Comparison of ENCODE assay signal across 18 cellular contexts in genomic region chr10:79335094-79335469, GRCh38. TPM values are rescaled to one million over a fixed set of nuclear protein-coding genes. Genes with fewer than 3 reads are reported as not detected.
DNase-seq lines count a peak whose midpoint lies in the region; ATAC-seq and TF ChIP-seq lines count a peak whose summit lies in the region.
"Had no signal": no experiment of that assay in that cellular context is flagged by ENCODE, and none has a peak within 500 bp of the region (broad histone marks: within the 10 kb centered on the region; RNA-seq: fewer than 3 reads in every experiment).

No MANE protein-coding gene starts in this region.

- BruUV-seq in A673 (replicated peaks; lab: Mats Ljungman, UMichigan): no TSS peak

- intact Hi-C loops in activated CD4-positive, alpha-beta T cell treated with anti-CD3 and anti-CD28 coated beads, Interleukin-2, amount 10 ng/mL, durations not matched to agents 24 days and 14 days (cut with micrococcal nuclease): loop anchor here (10.0 kb wide), 1 partner anchor 270 kb away; the partner anchor contains the start of gene ZMIZ1
- intact Hi-C loops in adrenal gland (cut with DNase I): no loop called here
- intact Hi-C loops in A673 (cut with micrococcal nuclease; ENCODE audit: unreplicated experiment): no loop called here

- H3K4me1 ChIP-seq in adrenal gland (replicated peaks in 1 of 2) (peaks cover 0 to 17% of the 10 kb centered on the region in 2 donors), A673 (ENCODE audit: insufficient read depth, low read length, poor library complexity, severe bottlenecking) (no peaks in the 10 kb centered on the region)
- H3K4me1 ChIP-seq: pancreas had no signal

- H3K27ac Mint-ChIP-seq in activated CD4-positive, alpha-beta T cell treated with anti-CD3 and anti-CD28 coated beads, Interleukin-2, amount 10 ng/mL, durations not matched to agents 24 days and 14 days: peak overlapping the region; percentile 91
- peak overlapping the region; percentile 48 for H3K27ac Mint-ChIP-seq in memory B cell
- H3K27ac Mint-ChIP-seq in stimulated activated naive CD8-positive, alpha-beta T cell treated with anti-CD3 and anti-CD28 coated beads, Interleukin-15, amount 100 ng/mL, for 72 hours: peak overlapping the region; percentile 24 to 77
- H3K27ac Mint-ChIP-seq: activated naive CD8-positive, alpha-beta T cell treated with anti-CD3 and anti-CD28 coated beads, Interleukin-2, amount 10 ng/mL, durations not matched to agents 7 days and 5 days had no signal

- 44 to 62% (median 54%) methylated on average over 2 of the region's 2 CpGs for WGBS in adrenal gland, 4 donors

- POLR2A ChIA-PET in A673 (lab: Charles Lee; ENCODE audit: low non-redundant PET): no interaction called here

- H3K27me3 Mint-ChIP-seq in activated CD4-positive, alpha-beta T cell treated with anti-CD3 and anti-CD28 coated beads, Interleukin-2, amount 10 ng/mL, durations not matched to agents 24 days and 14 days: no peaks in the 10 kb centered on the region
- no peaks in the 10 kb centered on the region for H3K27me3 Mint-ChIP-seq in memory B cell
- H3K27me3 Mint-ChIP-seq in stimulated activated naive CD8-positive, alpha-beta T cell treated with anti-CD3 and anti-CD28 coated beads, Interleukin-15, amount 100 ng/mL, for 72 hours: no peaks in the 10 kb centered on the region
- H3K27me3 Mint-ChIP-seq: activated naive CD8-positive, alpha-beta T cell treated with anti-CD3 and anti-CD28 coated beads, Interleukin-2, amount 10 ng/mL, durations not matched to agents 7 days and 5 days had no signal

- no peaks in the 10 kb centered on the region for H3K36me3 ChIP-seq in adrenal gland (replicated peaks in 1 of 2)
- H3K36me3 ChIP-seq in A673 (ENCODE audit: insufficient read depth, low read length, poor library complexity, severe bottlenecking): no peaks in the 10 kb centered on the region
- H3K36me3 ChIP-seq: gastroesophageal sphincter, pancreas had no signal

- CTCF ChIA-PET in A673 (lab: Charles Lee): no interaction called here

- peaks cover 7% of the 10 kb centered on the region for H3K36me3 Mint-ChIP-seq in activated CD4-positive, alpha-beta T cell treated with anti-CD3 and anti-CD28 coated beads, Interleukin-2, amount 10 ng/mL, durations not matched to agents 24 days and 14 days (ENCODE audit: low read depth)
- no peaks in the 10 kb centered on the region for H3K36me3 Mint-ChIP-seq in memory B cell
- H3K36me3 Mint-ChIP-seq: activated naive CD8-positive, alpha-beta T cell treated with anti-CD3 and anti-CD28 coated beads, Interleukin-2, amount 10 ng/mL, durations not matched to agents 7 days and 5 days had no signal

- peaks cover 18% of the 10 kb centered on the region for H3K9me3 Mint-ChIP-seq in activated CD4-positive, alpha-beta T cell treated with anti-CD3 and anti-CD28 coated beads, Interleukin-2, amount 10 ng/mL, durations not matched to agents 24 days and 14 days
- no peaks in the 10 kb centered on the region for H3K9me3 Mint-ChIP-seq in memory B cell
- H3K9me3 Mint-ChIP-seq in stimulated activated naive CD8-positive, alpha-beta T cell treated with anti-CD3 and anti-CD28 coated beads, Interleukin-15, amount 100 ng/mL, for 72 hours: peaks cover 0 to 7% of the 10 kb centered on the region in 2 donors

- no peak for ATAC-seq in memory B cell (ENCODE audit: low read depth)
- no peak for ATAC-seq in stimulated activated naive CD8-positive, alpha-beta T cell treated with anti-CD3 and anti-CD28 coated beads, Interleukin-15, amount 100 ng/mL, for 72 hours
- no peak for ATAC-seq in HG02938 (IDR thresholded peaks at IDR 0.05; ENCODE audit: unreplicated experiment)
- ATAC-seq: activated CD4-positive, CD25-positive, alpha-beta regulatory T cell treated with anti-CD3 and anti-CD28 coated beads, Interleukin-2, amount 50 U/mL, for 24 hours had no signal

- H3K4me3 ChIP-seq in adrenal gland (no peak overlapping the region), A673 (ENCODE audit: low read depth, low read length, poor library complexity, severe bottlenecking) (no peak overlapping the region)
- H3K4me3 ChIP-seq: gastroesophageal sphincter, pancreas had no signal

- H3K27ac ChIP-seq in adrenal gland (peak overlapping the region in 3 of 5 donors; percentile 62 to 83 (median 70)), A673 (ENCODE audit: low read depth, low read length, poor library complexity, severe bottlenecking) (no peak overlapping the region)
- H3K27ac ChIP-seq: gastroesophageal sphincter had no signal

- H3K9me3 ChIP-seq in adrenal gland (replicated peaks in 1 of 3) (no peaks in the 10 kb centered on the region), A673 (ENCODE audit: low read depth, low read length, poor library complexity, severe bottlenecking) (no peaks in the 10 kb centered on the region)
- H3K9me3 ChIP-seq: gastroesophageal sphincter, pancreas had no signal

- peaks cover 44% of the 10 kb centered on the region for H3K4me1 Mint-ChIP-seq in activated CD4-positive, alpha-beta T cell treated with anti-CD3 and anti-CD28 coated beads, Interleukin-2, amount 10 ng/mL, durations not matched to agents 24 days and 14 days
- H3K4me1 Mint-ChIP-seq in memory B cell: peaks cover 14% of the 10 kb centered on the region
- peaks cover 46% of the 10 kb centered on the region for H3K4me1 Mint-ChIP-seq in stimulated activated naive CD8-positive, alpha-beta T cell treated with anti-CD3 and anti-CD28 coated beads, Interleukin-15, amount 100 ng/mL, for 72 hours

- H3K27me3 ChIP-seq in adrenal gland (no peaks in the 10 kb centered on the region), A673 (replicated peaks; ENCODE audit: insufficient read depth, low read depth, low read length, poor library complexity) (no peaks in the 10 kb centered on the region)
- H3K27me3 ChIP-seq: gastroesophageal sphincter, pancreas had no signal

- no peak overlapping the region for H3K4me3 Mint-ChIP-seq in activated CD4-positive, alpha-beta T cell treated with anti-CD3 and anti-CD28 coated beads, Interleukin-2, amount 10 ng/mL, durations not matched to agents 24 days and 14 days
- no peak overlapping the region for H3K4me3 Mint-ChIP-seq in memory B cell
- H3K4me3 Mint-ChIP-seq in stimulated activated naive CD8-positive, alpha-beta T cell treated with anti-CD3 and anti-CD28 coated beads, Interleukin-15, amount 100 ng/mL, for 72 hours: no peak overlapping the region
- H3K4me3 Mint-ChIP-seq: activated naive CD8-positive, alpha-beta T cell treated with anti-CD3 and anti-CD28 coated beads, Interleukin-2, amount 10 ng/mL, durations not matched to agents 7 days and 5 days had no signal

- no peak for DNase-seq in activated CD4-positive, alpha-beta T cell treated with anti-CD3 and anti-CD28 coated beads, Interleukin-2, amount 10 ng/mL, durations not matched to agents 24 days and 14 days
- no peak for DNase-seq in activated CD4-positive, alpha-beta T cell treated with anti-CD3 and anti-CD28 coated beads, Interleukin-2, amount 50 U/mL, for 4 hours
- peak in 2 of 7 donors; percentile 50 to 52 for DNase-seq in adrenal gland
- DNase-seq in memory B cell (ENCODE audit: low spot score in 2 of 2): no peak
- no peak for DNase-seq in stimulated activated naive CD8-positive, alpha-beta T cell treated with anti-CD3 and anti-CD28 coated beads, Interleukin-15, amount 100 ng/mL, for 72 hours
- no peak for DNase-seq in A673 (ENCODE audit: low spot score)
- no peak for DNase-seq in stimulated activated CD4-positive, alpha-beta T cell treated with anti-CD3 and anti-CD28 coated beads, Interleukin-2, amount 100 ng/mL, for 24 hours
- DNase-seq: activated CD8-positive, alpha-beta memory T cell treated with anti-CD3 and anti-CD28 coated beads, Interleukin-2, amount 50 U/mL, for 48 hours; activated naive CD8-positive, alpha-beta T cell treated with anti-CD3 and anti-CD28 coated beads, Interleukin-2, amount 10 ng/mL, durations not matched to agents 7 days and 5 days; Calu3; cerebellar nuclear complex; NCI-H187 treated with DMSO at 0.1 percent for 48 hours; NCI-H526 treated with DMSO at 0.1 percent for 48 hours; stimulated activated CD4-positive, alpha-beta T cell treated with anti-CD3 and anti-CD28 coated beads, Interleukin-12 subunit alpha, Interleukin-12 subunit beta, amount 100 ng/mL, for 4 hours had no signal

- TF ChIP-seq CTCF in adrenal gland (IDR thresholded peaks at IDR 0.05) (no peak), A673 (conservative IDR thresholded peaks at IDR 0.05; ENCODE audit: low read depth, low read length) (no peak)

- TF ChIP-seq POLR2A in adrenal gland (IDR thresholded peaks at IDR 0.05): no peak

RNA-seq across cellular contexts. Expression of gene PPIF, which starts 12.2 kb away (rescaled TPM):
- 157 and 161 TPM in 2 replicates for total RNA-seq in activated CD4-positive, alpha-beta T cell treated with anti-CD3 and anti-CD28 coated beads, Interleukin-2, amount 10 ng/mL, durations not matched to agents 24 days and 14 days
- total RNA-seq in adrenal gland (100 to 1,000 TPM; 179 to 619 (median 259) TPM), A673 (2021) (133 and 160 TPM in 2 replicates)
- 100 to 1,000 TPM in 1 of 3 donors, 10 to 100 TPM in 2; 43.8 to 564 (median 74.3) TPM for polyA plus RNA-seq in adrenal gland
